Comparison of ENCODE assay signal across 2 cellular contexts in genomic region chr1:63289135-63289534, GRCh38.
TF ChIP-seq lines count a peak whose summit lies in the region.

No MANE protein-coding gene starts in this region.

TF ChIP-seq in GM23338, 12 proteins besides CTCF, POLR2A, EP300 and RAD21 (continued from another document):
- TF ChIP-seq ZNF462 (CRISPR knock-in tag; IDR thresholded peaks at IDR 0.05) (no peak), ZNF114 (CRISPR knock-in tag; IDR thresholded peaks at IDR 0.05) (no peak), EZH2phosphoT487 (IDR thresholded peaks at IDR 0.05; ENCODE audit: unreplicated experiment) (no peak), STAT1 (IDR thresholded peaks at IDR 0.05; ENCODE audit: unreplicated experiment) (no peak), NANOG (IDR thresholded peaks at IDR 0.05; ENCODE audit: borderline replicate concordance) (no peak)
- TF ChIP-seq, protein P1, sequence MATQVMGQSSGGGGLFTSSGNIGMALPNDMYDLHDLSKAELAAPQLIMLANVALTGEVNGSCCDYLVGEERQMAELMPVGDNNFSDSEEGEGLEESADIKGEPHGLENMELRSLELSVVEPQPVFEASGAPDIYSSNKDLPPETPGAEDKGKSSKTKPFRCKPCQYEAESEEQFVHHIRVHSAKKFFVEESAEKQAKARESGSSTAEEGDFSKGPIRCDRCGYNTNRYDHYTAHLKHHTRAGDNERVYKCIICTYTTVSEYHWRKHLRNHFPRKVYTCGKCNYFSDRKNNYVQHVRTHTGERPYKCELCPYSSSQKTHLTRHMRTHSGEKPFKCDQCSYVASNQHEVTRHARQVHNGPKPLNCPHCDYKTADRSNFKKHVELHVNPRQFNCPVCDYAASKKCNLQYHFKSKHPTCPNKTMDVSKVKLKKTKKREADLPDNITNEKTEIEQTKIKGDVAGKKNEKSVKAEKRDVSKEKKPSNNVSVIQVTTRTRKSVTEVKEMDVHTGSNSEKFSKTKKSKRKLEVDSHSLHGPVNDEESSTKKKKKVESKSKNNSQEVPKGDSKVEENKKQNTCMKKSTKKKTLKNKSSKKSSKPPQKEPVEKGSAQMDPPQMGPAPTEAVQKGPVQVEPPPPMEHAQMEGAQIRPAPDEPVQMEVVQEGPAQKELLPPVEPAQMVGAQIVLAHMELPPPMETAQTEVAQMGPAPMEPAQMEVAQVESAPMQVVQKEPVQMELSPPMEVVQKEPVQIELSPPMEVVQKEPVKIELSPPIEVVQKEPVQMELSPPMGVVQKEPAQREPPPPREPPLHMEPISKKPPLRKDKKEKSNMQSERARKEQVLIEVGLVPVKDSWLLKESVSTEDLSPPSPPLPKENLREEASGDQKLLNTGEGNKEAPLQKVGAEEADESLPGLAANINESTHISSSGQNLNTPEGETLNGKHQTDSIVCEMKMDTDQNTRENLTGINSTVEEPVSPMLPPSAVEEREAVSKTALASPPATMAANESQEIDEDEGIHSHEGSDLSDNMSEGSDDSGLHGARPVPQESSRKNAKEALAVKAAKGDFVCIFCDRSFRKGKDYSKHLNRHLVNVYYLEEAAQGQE (IDR thresholded peaks at IDR 0.05; ENCODE audit: unreplicated experiment), result no peak
TF ChIP-seq in GM23338: peak in this region for 0.

TF ChIP-seq in HEK293, 187 proteins besides CTCF, POLR2A, EP300 and RAD21 (continued from another document):
- TF ChIP-seq, protein P2, sequence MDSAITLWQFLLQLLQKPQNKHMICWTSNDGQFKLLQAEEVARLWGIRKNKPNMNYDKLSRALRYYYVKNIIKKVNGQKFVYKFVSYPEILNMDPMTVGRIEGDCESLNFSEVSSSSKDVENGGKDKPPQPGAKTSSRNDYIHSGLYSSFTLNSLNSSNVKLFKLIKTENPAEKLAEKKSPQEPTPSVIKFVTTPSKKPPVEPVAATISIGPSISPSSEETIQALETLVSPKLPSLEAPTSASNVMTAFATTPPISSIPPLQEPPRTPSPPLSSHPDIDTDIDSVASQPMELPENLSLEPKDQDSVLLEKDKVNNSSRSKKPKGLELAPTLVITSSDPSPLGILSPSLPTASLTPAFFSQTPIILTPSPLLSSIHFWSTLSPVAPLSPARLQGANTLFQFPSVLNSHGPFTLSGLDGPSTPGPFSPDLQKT (IDR thresholded peaks at IDR 0.05; ENCODE audit: borderline replicate concordance, low read depth, low read length), result no peak
- TF ChIP-seq, protein P3, sequence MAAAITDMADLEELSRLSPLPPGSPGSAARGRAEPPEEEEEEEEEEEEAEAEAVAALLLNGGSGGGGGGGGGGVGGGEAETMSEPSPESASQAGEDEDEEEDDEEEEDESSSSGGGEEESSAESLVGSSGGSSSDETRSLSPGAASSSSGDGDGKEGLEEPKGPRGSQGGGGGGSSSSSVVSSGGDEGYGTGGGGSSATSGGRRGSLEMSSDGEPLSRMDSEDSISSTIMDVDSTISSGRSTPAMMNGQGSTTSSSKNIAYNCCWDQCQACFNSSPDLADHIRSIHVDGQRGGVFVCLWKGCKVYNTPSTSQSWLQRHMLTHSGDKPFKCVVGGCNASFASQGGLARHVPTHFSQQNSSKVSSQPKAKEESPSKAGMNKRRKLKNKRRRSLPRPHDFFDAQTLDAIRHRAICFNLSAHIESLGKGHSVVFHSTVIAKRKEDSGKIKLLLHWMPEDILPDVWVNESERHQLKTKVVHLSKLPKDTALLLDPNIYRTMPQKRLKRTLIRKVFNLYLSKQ (tag by site-specific recombination; IDR thresholded peaks at IDR 0.05; ENCODE audit: borderline replicate concordance), result no peak
- no peak for TF ChIP-seq ZFP3 (tag by site-specific recombination; IDR thresholded peaks at IDR 0.05; ENCODE audit: low read depth)
- peak; percentile 97 for TF ChIP-seq SETDB1 (IDR thresholded peaks at IDR 0.05; ENCODE audit: insufficient read length, low read length)
